ENCODE assay signal across 8 cellular contexts in the genomic region with DNA sequence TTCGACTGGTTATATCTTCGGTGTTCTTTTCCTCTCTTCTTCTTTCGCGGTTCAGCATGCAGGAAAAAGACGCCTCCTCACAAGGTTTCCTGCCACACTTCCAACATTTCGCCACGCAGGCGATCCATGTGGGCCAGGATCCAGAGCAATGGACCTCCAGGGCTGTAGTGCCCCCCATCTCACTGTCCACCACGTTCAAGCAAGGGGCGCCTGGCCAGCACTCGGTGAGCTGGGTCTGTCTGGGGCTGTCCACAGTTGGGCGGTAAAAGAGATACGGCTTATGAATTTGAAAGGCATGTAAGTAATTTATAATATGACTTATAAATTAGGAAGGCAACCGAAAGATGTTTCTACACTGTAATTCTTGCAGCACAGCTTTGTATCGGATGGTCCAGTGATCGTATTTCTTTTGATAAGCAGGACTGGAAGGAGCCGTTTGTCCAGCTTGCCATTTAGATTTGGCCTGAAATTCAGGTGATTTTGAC. TPM values are rescaled to one million over a fixed set of nuclear protein-coding genes. Genes with fewer than 3 reads are reported as not detected.
A peak's percentile ranks its signal among the peaks of the same experiment; 100 is the strongest.
DNase-seq lines count a peak whose midpoint lies in the region; ATAC-seq, FAIRE-seq and TF ChIP-seq lines count a peak whose summit lies in the region.

No MANE protein-coding gene starts in this region.

- H3K9ac ChIP-seq in IMR-90 (ENCODE audit: low read depth, low read length): peak overlapping the region; percentile 45

- H3K36me3 ChIP-seq in IMR-90 (ENCODE audit: control insufficient read depth, insufficient read depth, low read length) (no peaks in the 10 kb centered on the region), bronchial epithelial cell (ENCODE audit: control insufficient read depth, insufficient read depth, low read length) (no peaks in the 10 kb centered on the region), right lobe of liver (peaks cover 0 to 14% (median 4%) of the 10 kb centered on the region in 4 donors), thyroid gland (no peaks in the 10 kb centered on the region)

- H3K27me3 ChIP-seq in IMR-90 (ENCODE audit: control insufficient read depth, insufficient read depth, low read length): no peaks in the 10 kb centered on the region
- no peaks in the 10 kb centered on the region for H3K27me3 ChIP-seq in bronchial epithelial cell (ENCODE audit: control insufficient read depth, insufficient read depth, low read length)
- H3K27me3 ChIP-seq in right lobe of liver: no peaks in the 10 kb centered on the region
- no peaks in the 10 kb centered on the region for H3K27me3 ChIP-seq in thyroid gland

- H2AFZ ChIP-seq in IMR-90 (replicated peaks; ENCODE audit: low read length, poor library complexity): peak overlapping the region; percentile 96

- H3K27ac ChIP-seq in IMR-90 (ENCODE audit: insufficient read depth, low read length) (peak overlapping the region; percentile 13), right lobe of liver (peak overlapping the region; percentile 89 to 98 (median 98)), thyroid gland (peak overlapping the region; percentile 66 to 95 (median 89))

- FAIRE-seq in bronchial epithelial cell (lab: Jason Lieb, UNC): no peak

- no peak overlapping the region for H4K5ac ChIP-seq in IMR-90 (ENCODE audit: low read depth, low read length)

- no peak for TF ChIP-seq RAD21 in IMR-90 (IDR thresholded peaks at IDR 0.05; ENCODE audit: low read length)

- peak; percentile 33 for ATAC-seq in IMR-90 (ENCODE audit: low read depth)
- ATAC-seq in right lobe of liver: peak; percentile 16 to 41 (median 34)

- in situ Hi-C loops in IMR-90 (cut with MboI; ENCODE audit: low sequenced_read_pairs): loop anchor here (5.0 kb wide), 1 partner anchor 54 kb away; no protein-coding TSS in a partner anchor

- 0 out of 2 replicates have a peak overlapping the region, but pooled peaks have one; percentile 2 for H2BK120ac ChIP-seq in IMR-90 (ENCODE audit: low read depth, low read length)

- H2AK9ac ChIP-seq in IMR-90 (replicated peaks; ENCODE audit: low read depth, low read length, poor library complexity): peak overlapping the region; percentile 23

- no peaks in the 10 kb centered on the region for H4K20me1 ChIP-seq in IMR-90 (ENCODE audit: insufficient read depth, low read length)

- H3K14ac ChIP-seq in IMR-90 (replicated peaks; ENCODE audit: low read depth, low read length): 0 out of 2 replicates have a peak overlapping the region, but pooled peaks have one; percentile 33

- WGBS in IMR-90 (ENCODE audit: extremely low coverage in 2 of 2, insufficient read length in 1 of 2), 2 experiments: 0% methylated on average over 2 of the region's 17 CpGs; no CpG with 5 or more reads in 1 of the 2 experiments
- WGBS in right lobe of liver (ENCODE audit: insufficient coverage, low coverage, low lambda C conversion rate, missing lambda C conversion rate): 0% methylated on average over 17 of the region's 17 CpGs
- 2% methylated on average over 17 of the region's 17 CpGs for WGBS in thyroid gland, 2 donors

- H2BK15ac ChIP-seq in IMR-90 (ENCODE audit: low read depth, low read length): no peak overlapping the region

- H3K9me3 ChIP-seq in IMR-90 (ENCODE audit: control insufficient read depth, insufficient read depth, low read length): no peaks in the 10 kb centered on the region
- H3K9me3 ChIP-seq in right lobe of liver: no peaks in the 10 kb centered on the region
- no peaks in the 10 kb centered on the region for H3K9me3 ChIP-seq in thyroid gland

- H4K8ac ChIP-seq in IMR-90 (ENCODE audit: low read depth in 2 of 2, low read length in 2 of 2): peak overlapping the region in 1 of 2 experiments; percentile 47; a peak in 1 of 4 replicates

- peak; percentile 35 for DNase-seq in NCI-H1417 treated with DMSO at 0.1 percent for 48 hours (lab: John Stamatoyannopoulos, UW)
- no peak for DNase-seq in NCI-H1417 (lab: John Stamatoyannopoulos, UW)
- peak; percentile 39 for DNase-seq in IMR-90
- peak; percentile 31 for DNase-seq in bronchial epithelial cell (ENCODE audit: low read depth)
- DNase-seq in right lobe of liver: no peak
- DNase-seq in thyroid gland: no peak
- no peak for DNase-seq in SK-N-DZ (ENCODE audit: low spot score)
- DNase-seq in stimulated activated CD4-positive, alpha-beta T cell treated with anti-CD3 and anti-CD28 coated beads, Interleukin-4, amount 100 ng/mL, for 4 hours: no peak

- dilution Hi-C loops in IMR-90 (cut with HindIII; ENCODE audit: low sequenced_read_pairs, unreplicated experiment): no loop called here

- POLR2A ChIA-PET in IMR-90 (lab: Charles Lee; ENCODE audit: unreplicated experiment): interaction anchor here (1.0 to 1.1 kb wide), 2 partner anchors 22 to 57 kb away, joined by 3 to 4 read pairs; partner anchors contain the start of gene ANKRD13C

- intact Hi-C loops in IMR-90 (cut with micrococcal nuclease) (loop anchor here (2.0 to 5.0 kb wide), 2 partner anchors 191 to 279 kb away; partner anchors contain the start of gene SRSF11), right lobe of liver (cut with DNase I) (no loop called here), thyroid gland (cut with DNase I) (no loop called here)

- TF ChIP-seq POLR2A in IMR-90 (IDR thresholded peaks at IDR 0.05; ENCODE audit: low read depth, low read length): no peak
- no peak for TF ChIP-seq POLR2A in right lobe of liver (IDR thresholded peaks at IDR 0.05)
- no peak for TF ChIP-seq POLR2A in thyroid gland (IDR thresholded peaks at IDR 0.05)

- H3K79me1 ChIP-seq in IMR-90 (ENCODE audit: low read depth in 1 of 2, low read length in 2 of 2): peaks cover 0 to 7% of the 10 kb centered on the region in 2 experiments; a peak in 2 of 4 replicates

- peak overlapping the region; percentile 40 for H3K4ac ChIP-seq in IMR-90 (ENCODE audit: low read depth, low read length)

- H3K9me1 ChIP-seq in IMR-90 (ENCODE audit: insufficient read depth, low read length): no peaks in the 10 kb centered on the region

- H3K56ac ChIP-seq in IMR-90 (ENCODE audit: extremely low read depth, insufficient read depth, low read length): peak overlapping the region; percentile 55; the same call in 1 of the 2 replicates

- no peak overlapping the region for H3K18ac ChIP-seq in IMR-90 (ENCODE audit: low read depth, low read length)

- H4K91ac ChIP-seq in IMR-90 (ENCODE audit: insufficient read depth, low read depth, low read length): no peak overlapping the region

- peak overlapping the region; percentile 53 for H3K23ac ChIP-seq in IMR-90 (ENCODE audit: low read depth, low read length)

- H3K4me3 ChIP-seq in IMR-90 (ENCODE audit: insufficient read depth, low read depth, low read length) (peak overlapping the region; percentile 49), bronchial epithelial cell (ENCODE audit: low read depth, low read length) (peak overlapping the region; percentile 71), right lobe of liver (peak overlapping the region; percentile 66 to 68 (median 68)), thyroid gland (replicated peaks in 1 of 3) (peak overlapping the region; percentile 24 to 51 (median 51))

- TSS peak; percentile 89 for BruUV-seq in IMR-90 (replicated peaks; lab: Mats Ljungman, UMichigan)

- CTCF ChIA-PET in IMR-90 (lab: Yijun Ruan, JAX): interaction anchor here (0.9 kb wide), 1 partner anchor 13 kb away, joined by 4 read pairs; no protein-coding TSS in a partner anchor

- H2BK20ac ChIP-seq in IMR-90 (ENCODE audit: low read depth, low read length): no peak overlapping the region

- peak overlapping the region; percentile 10 for H2BK5ac ChIP-seq in IMR-90 (ENCODE audit: low read depth, low read length, poor library complexity, severe bottlenecking)

- H3K4me2 ChIP-seq in IMR-90 (ENCODE audit: low read depth, low read length): peak overlapping the region; percentile 76

- H3K4me1 ChIP-seq in IMR-90 (ENCODE audit: control insufficient read depth, insufficient read depth, low read length): no peaks in the 10 kb centered on the region
- peaks cover 0 to 13% (median 0%) of the 10 kb centered on the region in 4 donors for H3K4me1 ChIP-seq in right lobe of liver
- peaks cover 6 to 10% of the 10 kb centered on the region in 2 donors for H3K4me1 ChIP-seq in thyroid gland

- H2AK5ac ChIP-seq in IMR-90 (ENCODE audit: low read depth, low read length): no peak overlapping the region

- TF ChIP-seq CTCF in IMR-90 (conservative IDR thresholded peaks at IDR 0.05; ENCODE audit: low read depth, low read length) (no peak), bronchial epithelial cell (IDR thresholded peaks at IDR 0.05; ENCODE audit: insufficient read depth, low read length, severe bottlenecking) (no peak), right lobe of liver (IDR thresholded peaks at IDR 0.05) (no peak), thyroid gland (IDR thresholded peaks at IDR 0.05) (no peak)

TF ChIP-seq in IMR-90, 13 proteins besides CTCF, POLR2A, EP300 and RAD21 (continues in another document):
- TF ChIP-seq CHD1 (IDR thresholded peaks at IDR 0.05; ENCODE audit: low read depth, low read length): no peak
- TF ChIP-seq, protein P1, sequence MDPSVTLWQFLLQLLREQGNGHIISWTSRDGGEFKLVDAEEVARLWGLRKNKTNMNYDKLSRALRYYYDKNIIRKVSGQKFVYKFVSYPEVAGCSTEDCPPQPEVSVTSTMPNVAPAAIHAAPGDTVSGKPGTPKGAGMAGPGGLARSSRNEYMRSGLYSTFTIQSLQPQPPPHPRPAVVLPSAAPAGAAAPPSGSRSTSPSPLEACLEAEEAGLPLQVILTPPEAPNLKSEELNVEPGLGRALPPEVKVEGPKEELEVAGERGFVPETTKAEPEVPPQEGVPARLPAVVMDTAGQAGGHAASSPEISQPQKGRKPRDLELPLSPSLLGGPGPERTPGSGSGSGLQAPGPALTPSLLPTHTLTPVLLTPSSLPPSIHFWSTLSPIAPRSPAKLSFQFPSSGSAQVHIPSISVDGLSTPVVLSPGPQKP (IDR thresholded peaks at IDR 0.05; ENCODE audit: borderline replicate concordance, low read depth, low read length): no peak
- no peak for TF ChIP-seq SMC3 (IDR thresholded peaks at IDR 0.05; ENCODE audit: low read depth, low read length)

RNA-seq across cellular contexts. Expression of gene CTH, which starts 0.3 kb away (rescaled TPM):
- total RNA-seq in IMR-90 (2012; rRNA removed) (2.5 and 2.7 TPM in 2 replicates), bronchial epithelial cell (11.6 and 14.2 TPM in 2 replicates), right lobe of liver (10 to 100 TPM; 32.3 to 85.7 (median 49.0) TPM), thyroid gland (10 to 100 TPM; 14.7 to 22.2 (median 15.4) TPM)
- polyA plus RNA-seq in IMR-90 (2012; rRNA removed): 2.8 and 3.0 TPM in 2 replicates
- 1.2 and 1.4 TPM in 2 replicates for polyA plus RNA-seq in IMR-90 (2012; cell fraction: cytosol; rRNA removed)
- 1.2 and 5.2 TPM in 2 replicates for polyA plus RNA-seq in IMR-90 (2012; cell fraction: nucleus; rRNA removed; ENCODE audit: low replicate concordance)
- 4.8 and 5.0 TPM in 2 replicates for polyA plus RNA-seq in SK-N-DZ (2014; cell fraction: cytosol; rRNA removed)
- polyA plus RNA-seq in SK-N-DZ (2014; cell fraction: nucleus; rRNA removed): 4.7 and 5.1 TPM in 2 replicates

RNA-seq across cellular contexts. Expression of gene ANKRD13C, which starts 56.9 kb away (rescaled TPM):
- total RNA-seq in IMR-90 (2012; rRNA removed): 10.9 and 18.9 TPM in 2 replicates
- 8.3 and 8.5 TPM in 2 replicates for polyA plus RNA-seq in IMR-90 (2012; rRNA removed)
- 3.2 and 3.6 TPM in 2 replicates for polyA plus RNA-seq in IMR-90 (2012; cell fraction: cytosol; rRNA removed)
- polyA plus RNA-seq in IMR-90 (2012; cell fraction: nucleus; rRNA removed; ENCODE audit: low replicate concordance): 5.0 and 5.1 TPM in 2 replicates
- 16.1 and 25.1 TPM in 2 replicates for total RNA-seq in bronchial epithelial cell
- total RNA-seq in right lobe of liver: 1 to 10 TPM; 6.4 to 8.9 (median 7.3) TPM
- total RNA-seq in thyroid gland: 10 to 100 TPM; 26.5 to 37.2 (median 29.6) TPM
- polyA plus RNA-seq in SK-N-DZ (2014; cell fraction: cytosol; rRNA removed): 10.6 and 10.8 TPM in 2 replicates
- 18.8 and 22.1 TPM in 2 replicates for polyA plus RNA-seq in SK-N-DZ (2014; cell fraction: nucleus; rRNA removed)

Comparison
In these comparisons a context has a peak if more than half of its experiments do, and no peak if none do; other contexts are left out.
1. DNase-seq: peak in NCI-H1417 treated with DMSO at 0.1 percent for 48 hours (single experiment), IMR-90 (single experiment) and bronchial epithelial cell (single experiment); none in NCI-H1417 (0 of 3), right lobe of liver (0 of 3), thyroid gland (0 of 2), SK-N-DZ (single experiment) and stimulated activated CD4-positive, alpha-beta T cell treated with anti-CD3 and anti-CD28 coated beads, Interleukin-4, amount 100 ng/mL, for 4 hours (0 of 2).
2. H3K27ac ChIP-seq: peak in every context shown above with its lines; median percentile 98 in right lobe of liver; 89 in thyroid gland; 13 in IMR-90.
3. Peak in every context shown above with its lines, with median percentiles within 50 percentile points of each other: H3K4me3 ChIP-seq.